ENCODE assay signal across 16 cellular contexts in genomic region chrX:74249963-74250362, GRCh38. TPM values are rescaled to one million over a fixed set of nuclear protein-coding genes. Genes with fewer than 3 reads are reported as not detected.
DNase-seq lines count a peak whose midpoint lies in the region; ATAC-seq lines count a peak whose summit lies in the region.
"Had no signal": no experiment of that assay in that cellular context is flagged by ENCODE, and none has a peak within 500 bp of the region (broad histone marks: within the 10 kb centered on the region; RNA-seq: fewer than 3 reads in every experiment).

No MANE protein-coding gene starts in this region.

- H3K9ac ChIP-seq in BLaER1 treated with 17β-estradiol and CSF1 and Interleukin-3, amounts not matched to agents 10 nM and 100 nM: no peak overlapping the region; a peak in 2 of 22 replicates
- no peak overlapping the region for H3K9ac ChIP-seq in mucosa of rectum (ENCODE audit: low read depth in 1 of 2, low read length in 2 of 2)

- H3K4me1 ChIP-seq in BLaER1 treated with 17β-estradiol and CSF1 and Interleukin-3, amounts not matched to agents 10 nM and 100 nM: peaks cover 0 to 52% (median 11%) of the 10 kb centered on the region in 10 experiments; a peak in 12 of 20 replicates
- H3K4me1 ChIP-seq in ectodermal cell (ENCODE audit: control insufficient read depth, insufficient read depth, low read length) (no peaks in the 10 kb centered on the region), mucosa of rectum (ENCODE audit: control insufficient read depth in 2 of 2, insufficient read depth in 2 of 2, low read length in 2 of 2) (peaks cover 10 to 21% of the 10 kb centered on the region in 2 donors)

- H3K27me3 ChIP-seq in BLaER1 treated with 17β-estradiol and CSF1 and Interleukin-3, amounts not matched to agents 10 nM and 100 nM: peaks cover 52 to 99% (median 86%) of the 10 kb centered on the region in 11 experiments
- H3K27me3 ChIP-seq in ectodermal cell (ENCODE audit: control insufficient read depth, insufficient read depth, low read length, poor library complexity, severe bottlenecking): no peaks in the 10 kb centered on the region
- H3K27me3 ChIP-seq in mucosa of rectum (ENCODE audit: control insufficient read depth in 2 of 2, insufficient read depth in 2 of 2, low read length in 2 of 2): peaks cover 0 to 2% of the 10 kb centered on the region in 2 donors

- peaks cover 0 to 37% (median 9%) of the 10 kb centered on the region in 11 experiments; a peak in 9 of 22 replicates for H4K20me1 ChIP-seq in BLaER1 treated with 17β-estradiol and CSF1 and Interleukin-3, amounts not matched to agents 10 nM and 100 nM

- ATAC-seq in GM18520 (IDR thresholded peaks at IDR 0.05; ENCODE audit: unreplicated experiment): no peak
- ATAC-seq in GM21528 (IDR thresholded peaks at IDR 0.05; ENCODE audit: low FRiP score, unreplicated experiment): no peak
- ATAC-seq: GM12878, HCT116 had no signal

- peak overlapping the region in 3 of 11 experiments; percentile 25 to 68 (median 67); a peak in 2 of 22 replicates for H3K4me2 ChIP-seq in BLaER1 treated with 17β-estradiol and CSF1 and Interleukin-3, amounts not matched to agents 10 nM and 100 nM

- no peaks in the 10 kb centered on the region for H3K9me3 ChIP-seq in BLaER1 treated with 17β-estradiol and CSF1 and Interleukin-3, amounts not matched to agents 10 nM and 100 nM (replicated peaks in 1 of 11)
- no peaks in the 10 kb centered on the region for H3K9me3 ChIP-seq in ectodermal cell (ENCODE audit: control insufficient read depth, low read length)
- H3K9me3 ChIP-seq in mucosa of rectum (ENCODE audit: control insufficient read depth in 2 of 2, low read length in 2 of 2): no peaks in the 10 kb centered on the region

- DNase-seq in LoVo (ENCODE audit: low spot score) (peak; percentile 33), SKM-1 (lab: John Stamatoyannopoulos, UW; ENCODE audit: unreplicated experiment) (no peak), SW480 (ENCODE audit: low spot score) (no peak)
- DNase-seq: activated CD4-positive, alpha-beta T cell treated with anti-CD3 and anti-CD28 coated beads, Interleukin-2, amount 50 U/mL, for 4 hours; DMS79 treated with DMSO at 0.1 percent for 48 hours; midbrain; MV-4-11; stimulated activated CD4-positive, alpha-beta T cell treated with anti-CD3 and anti-CD28 coated beads, Interleukin-2, amount 100 ng/mL, for 48 hours; T-helper 9 cell had no signal

- H3K36me3 ChIP-seq in BLaER1 treated with 17β-estradiol and CSF1 and Interleukin-3, amounts not matched to agents 10 nM and 100 nM: peaks cover 0 to 51% (median 26%) of the 10 kb centered on the region in 11 experiments; a peak in 17 of 22 replicates
- H3K36me3 ChIP-seq in ectodermal cell (ENCODE audit: control insufficient read depth, insufficient read depth, low read length) (no peaks in the 10 kb centered on the region), mucosa of rectum (ENCODE audit: control insufficient read depth in 2 of 2, insufficient read depth in 2 of 2, low read length in 2 of 2) (peaks cover 0 to 7% of the 10 kb centered on the region in 2 donors)

- H3K4me3 ChIP-seq in BLaER1 treated with 17β-estradiol and CSF1 and Interleukin-3, amounts not matched to agents 10 nM and 100 nM: no peak overlapping the region
- no peak overlapping the region for H3K4me3 ChIP-seq in ectodermal cell (ENCODE audit: insufficient read depth, low read depth, low read length)
- H3K4me3 ChIP-seq in mucosa of rectum (ENCODE audit: low read length in 2 of 2): no peak overlapping the region
- H3K4me3 ChIP-seq: GM12878 had no signal

- peak overlapping the region in 7 of 11 experiments; percentile 63 to 83 (median 76); a peak in 13 of 22 replicates for H3K27ac ChIP-seq in BLaER1 treated with 17β-estradiol and CSF1 and Interleukin-3, amounts not matched to agents 10 nM and 100 nM
- H3K27ac ChIP-seq in ectodermal cell (ENCODE audit: insufficient read depth, low read depth, low read length, poor library complexity, severe bottlenecking): peak overlapping the region; percentile 18
- peak overlapping the region; percentile 56 to 68 for H3K27ac ChIP-seq in mucosa of rectum (ENCODE audit: low read depth in 2 of 2, low read length in 2 of 2)

- WGBS in ectodermal cell, 2 experiments: 4 to 8% methylated on average over 8 to 11 of the region's 11 CpGs

RNA-seq across cellular contexts. Expression of gene ZCCHC13, which starts 54.0 kb away (rescaled TPM):
- not detected for polyA plus RNA-seq in ectodermal cell (2013, experiment 1 of 4)
- not detected for polyA plus RNA-seq in ectodermal cell (2013, experiment 2 of 4)
- not detected for polyA plus RNA-seq in ectodermal cell (2013, experiment 3 of 4)
- polyA plus RNA-seq in ectodermal cell (2013, experiment 4 of 4): not detected
- polyA plus RNA-seq: GM12878 had no signal

Comparison
In these comparisons a context has a peak if more than half of its experiments do, and no peak if none do; other contexts are left out.
1. H3K27ac ChIP-seq: peak in every context shown above with its lines; median percentile 76 in BLaER1 treated with 17β-estradiol and CSF1 and Interleukin-3, amounts not matched to agents 10 nM and 100 nM; 62 in mucosa of rectum; 18 in ectodermal cell.